Comparison of ENCODE assay signal across 8 cellular contexts in genomic region chr1:245155186-245156040, GRCh38. TPM values are rescaled to one million over a fixed set of nuclear protein-coding genes. Genes with fewer than 3 reads are reported as not detected.
DNase-seq lines count a peak whose midpoint lies in the region; ATAC-seq and TF ChIP-seq lines count a peak whose summit lies in the region.

No MANE protein-coding gene starts in this region.

- WGBS in esophagus, 2 donors, result 1% methylated on average over 59 of the region's 59 CpGs

- ATAC-seq in HG02943 (IDR thresholded peaks at IDR 0.05; ENCODE audit: low read depth, unreplicated experiment) (peak; percentile 11), T-cell (replicated peaks in 1 of 4) (no peak), sciatic nerve (no peak), HG02973 (IDR thresholded peaks at IDR 0.05; ENCODE audit: unreplicated experiment) (no peak)

- intact Hi-C loops in Caco-2 (cut with micrococcal nuclease; ENCODE audit: unreplicated experiment) (loop anchor here (2.0 to 10.0 kb wide), 10 partner anchors 107 to 699 kb away; no protein-coding TSS in a partner anchor), sciatic nerve (cut with DNase I) (loop anchor here (10.0 kb wide), 1 partner anchor 849 kb away; no protein-coding TSS in a partner anchor)

- CTCF ChIA-PET in Caco-2 (lab: Charles Lee), result interaction anchor here (0.8 to 2.6 kb wide), 11 partner anchors 12 to 848 kb away, joined by 3 to 15 read pairs (median 4); no protein-coding TSS in a partner anchor
- CTCF ChIA-PET in T-cell (lab: Charles Lee), result interaction anchor here (0.5 to 1.0 kb wide), 3 partner anchors 19 to 848 kb away, joined by 3 to 4 read pairs (median 3); no protein-coding TSS in a partner anchor

- H3K27me3 Mint-ChIP-seq in Caco-2 (ENCODE audit: insufficient read depth, unreplicated experiment) (peaks cover 8% of the 10 kb centered on the region), T-cell (peaks cover 53 to 72% of the 10 kb centered on the region in 2 donors), nephron (ENCODE audit: low read depth) (peaks cover 34% of the 10 kb centered on the region)

- H3K27ac Mint-ChIP-seq in Caco-2 (ENCODE audit: unreplicated experiment) (no peak overlapping the region), T-cell (no peak overlapping the region), nephron (peak overlapping the region; percentile 93 to 99 (median 97))

- TSS peak; percentile 25 for BruUV-seq in Caco-2 (replicated peaks; lab: Mats Ljungman, UMichigan)

- no peaks in the 10 kb centered on the region for H3K4me1 Mint-ChIP-seq in Caco-2 (ENCODE audit: low read depth, unreplicated experiment)
- peaks cover 22 to 31% (median 27%) of the 10 kb centered on the region in 3 donors for H3K4me1 Mint-ChIP-seq in T-cell
- peaks cover 30% of the 10 kb centered on the region for H3K4me1 Mint-ChIP-seq in nephron

- H3K4me1 ChIP-seq in Caco-2 (peaks cover 8% of the 10 kb centered on the region), esophagus (ENCODE audit: control insufficient read depth in 2 of 2, insufficient read depth in 2 of 2, low read length in 1 of 2) (peaks cover 7% of the 10 kb centered on the region in 2 donors)

- H3K9me3 Mint-ChIP-seq in Caco-2 (ENCODE audit: unreplicated experiment) (no peaks in the 10 kb centered on the region), T-cell (peaks cover 0 to 7% (median 3%) of the 10 kb centered on the region in 3 donors), nephron (no peaks in the 10 kb centered on the region)

- DNase-seq in Caco-2 (peak in 1 of 2 experiments; percentile 33), T-cell (peak in 2 of 34 experiments; percentile 1 to 11), sciatic nerve (ENCODE audit: low spot score) (no peak), NCI-H187 (lab: John Stamatoyannopoulos, UW) (no peak)

- H3K27ac ChIP-seq in esophagus (ENCODE audit: low read depth in 2 of 2, low read length in 1 of 2), result no peak overlapping the region

- H3K36me3 ChIP-seq in Caco-2 (ENCODE audit: control insufficient read depth, insufficient read depth, low read length), result no peaks in the 10 kb centered on the region
- no peaks in the 10 kb centered on the region for H3K36me3 ChIP-seq in esophagus (ENCODE audit: control insufficient read depth in 2 of 2, insufficient read depth in 2 of 2, low read length in 1 of 2)

- H3K4me3 ChIP-seq in Caco-2 (ENCODE audit: low read depth, low read length) (peak overlapping the region; percentile 63), esophagus (ENCODE audit: low read depth in 1 of 2, low read length in 2 of 2) (peak overlapping the region; percentile 42 to 48)

- TF ChIP-seq CTCF in Caco-2 (IDR thresholded peaks at IDR 0.05; ENCODE audit: insufficient read depth in 1 of 2, low read depth in 1 of 2, low read length in 1 of 2, severe bottlenecking in 1 of 2, unreplicated experiment in 1 of 2), result peak; percentile 3 to 5
- TF ChIP-seq CTCF in nephron (IDR thresholded peaks at IDR 0.05; ENCODE audit: unreplicated experiment in 3 of 3), result peak in 1 of 3 experiments; percentile 11

- H3K36me3 Mint-ChIP-seq in Caco-2 (ENCODE audit: insufficient read depth, unreplicated experiment) (no peaks in the 10 kb centered on the region), T-cell (no peaks in the 10 kb centered on the region), nephron (ENCODE audit: low read depth) (peaks cover 18% of the 10 kb centered on the region)

- H3K4me3 Mint-ChIP-seq in Caco-2 (ENCODE audit: unreplicated experiment), result peak overlapping the region; percentile 97
- peak overlapping the region; percentile 71 to 84 (median 74) for H3K4me3 Mint-ChIP-seq in T-cell
- peak overlapping the region; percentile 95 to 98 (median 98) for H3K4me3 Mint-ChIP-seq in nephron

- H3K9me3 ChIP-seq in Caco-2 (no peaks in the 10 kb centered on the region), esophagus (ENCODE audit: control insufficient read depth in 2 of 2, insufficient read depth in 1 of 2, low read depth in 1 of 2, low read length in 1 of 2) (no peaks in the 10 kb centered on the region)

- POLR2A ChIA-PET in Caco-2 (lab: Charles Lee), result interaction anchor here (0.6 kb wide), 1 partner anchor 452 kb away, joined by 7 read pairs; no protein-coding TSS in a partner anchor
- POLR2A ChIA-PET in T-cell (lab: Charles Lee), result interaction anchor here in 1 of 2 donors (0.6 kb wide), 1 partner anchor 1155 kb away, joined by 7 read pairs; no protein-coding TSS in a partner anchor

- H3K27me3 ChIP-seq in Caco-2 (replicated peaks; ENCODE audit: control insufficient read depth, insufficient read depth, low read length) (no peaks in the 10 kb centered on the region; the same call in none of the 2 replicates), esophagus (ENCODE audit: control insufficient read depth in 1 of 2, insufficient read depth in 2 of 2, low read length in 2 of 2) (no peaks in the 10 kb centered on the region)

RNA-seq across cellular contexts. Expression of gene KIF26B, which starts 0.6 kb away (rescaled TPM):
- total RNA-seq in Caco-2 (2022), result 4.9 and 6.2 TPM in 2 replicates
- total RNA-seq in T-cell, result under 1 TPM in 3 of 5 donors, not detected in 2; 0.03 to 0.06 (median 0.05) TPM
- under 1 TPM; 0.04 to 0.12 TPM for polyA plus RNA-seq in esophagus
- 0.45 TPM for total RNA-seq in sciatic nerve

Comparison
In these comparisons a context has a peak if more than half of its experiments do, and no peak if none do; other contexts are left out.
1. H3K27ac Mint-ChIP-seq: peak in nephron (3 of 3); none in Caco-2 (single experiment) and T-cell (0 of 2).
2. Peak in every context shown above with its lines, with median percentiles within 50 percentile points of each other: H3K4me3 Mint-ChIP-seq.